1 cellular context compared by ENCODE assay signal in genomic region chr11:95788921-95789505, GRCh38.
TF ChIP-seq lines count a peak whose summit lies in the region.

No MANE protein-coding gene starts in this region.

TF ChIP-seq in liver, 16 proteins besides CTCF, POLR2A, EP300 and RAD21 (continued from another document):
- TF ChIP-seq ZBTB33 (IDR thresholded peaks at IDR 0.05) (no peak), ATF3 (IDR thresholded peaks at IDR 0.05) (no peak), YY1 (IDR thresholded peaks at IDR 0.05) (no peak), RXRA (IDR thresholded peaks at IDR 0.05) (no peak), MAX (IDR thresholded peaks at IDR 0.05) (no peak), JUND (IDR thresholded peaks at IDR 0.05) (no peak), HNF4G (IDR thresholded peaks at IDR 0.05) (no peak)
